In the genomic region with DNA sequence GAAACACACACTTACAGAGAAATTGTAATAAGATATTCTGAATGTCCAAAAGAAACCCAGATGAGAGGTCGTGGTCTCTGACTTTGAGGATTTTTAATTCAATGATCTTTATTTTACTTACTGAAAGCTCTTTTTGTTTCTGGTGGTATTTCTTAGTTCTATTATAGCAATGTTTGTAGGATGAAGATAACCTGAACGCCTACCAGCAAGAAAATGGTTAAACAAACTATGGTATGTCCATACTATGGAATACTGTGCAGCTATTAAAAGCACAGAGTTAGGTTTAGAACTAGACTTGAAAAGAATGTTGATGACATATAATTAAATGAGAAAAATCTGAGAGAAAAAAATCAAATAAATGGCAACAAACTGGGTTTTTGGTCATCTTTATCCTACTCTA, we compare ENCODE assay signal across 27 cellular contexts.
"Had no signal": no experiment of that assay in that cellular context is flagged by ENCODE, and none has a peak within 500 bp of the region (broad histone marks: within the 10 kb centered on the region; RNA-seq: fewer than 3 reads in every experiment).

No MANE protein-coding gene starts in this region.

- H3K27ac ChIP-seq: adrenal gland, hepatocyte, left lung, pancreas, tibial artery, WERI-Rb-1 had no signal

- H3K27me3 ChIP-seq: adrenal gland, hepatocyte, left lung, pancreas, tibial artery had no signal

- H3K27me3 Mint-ChIP-seq: naive thymus-derived CD8-positive, alpha-beta T cell; stimulated activated naive CD8-positive, alpha-beta T cell treated with anti-CD3 and anti-CD28 coated beads, Interleukin-15, Interleukin-2, amounts not matched to agents 100 ng/mL and 50 ng/mL, for 24 hours had no signal

- H3K4me3 ChIP-seq: adrenal gland, hepatocyte, left lung, lung, pancreas, tibial artery had no signal

- H3K9me3 Mint-ChIP-seq: activated naive CD4-positive, alpha-beta T cell treated with anti-CD3 and anti-CD28 coated beads for 36 hours; activated T-cell treated with anti-CD3 and anti-CD28 coated beads, Interleukin-2, amount 50 U/mL, for 4 hours; naive thymus-derived CD8-positive, alpha-beta T cell; stimulated activated naive CD8-positive, alpha-beta T cell treated with anti-CD3 and anti-CD28 coated beads, Interleukin-15, Interleukin-2, amounts not matched to agents 100 ng/mL and 50 ng/mL, for 24 hours had no signal

- ATAC-seq: activated T-cell treated with anti-CD3 and anti-CD28 coated beads, Interleukin-2, amount 50 U/mL, for 4 hours; esophagus mucosa; left lung; naive thymus-derived CD8-positive, alpha-beta T cell; pancreas; right cardiac atrium had no signal

- DNase-seq: activated CD4-positive, alpha-beta T cell treated with anti-CD3 and anti-CD28 coated beads, Interleukin-2, amount 50 U/mL, for 48 hours; activated CD4-positive, CD25-positive, alpha-beta regulatory T cell treated with anti-CD3 and anti-CD28 coated beads, Interleukin-2, amount 50 U/mL, for 72 hours; activated effector memory CD4-positive, alpha-beta T cell treated with Interleukin-2 at 50 U/mL for 16 hours; activated naive CD4-positive, alpha-beta T cell treated with anti-CD3 and anti-CD28 coated beads for 36 hours; activated T-cell treated with anti-CD3 and anti-CD28 coated beads, Interleukin-2, amount 50 U/mL, for 4 hours; adrenal gland; central memory CD4-positive, alpha-beta T cell; effector memory CD4-positive, alpha-beta T cell; foreskin melanocyte; kidney glomerular epithelial cell; left lung; naive thymus-derived CD8-positive, alpha-beta T cell; pancreas; right cardiac atrium; stimulated activated CD4-positive, alpha-beta T cell treated with anti-CD3 and anti-CD28 coated beads, Interleukin-12 subunit alpha, Interleukin-12 subunit beta, amount 100 ng/mL, for 4 hours; stimulated activated CD4-positive, alpha-beta T cell treated with anti-CD3 and anti-CD28 coated beads, Interleukin-4, amount 100 ng/mL, for 4 hours; substantia nigra; tibial artery; WERI-Rb-1 had no signal

- H3K4me3 Mint-ChIP-seq: activated naive CD4-positive, alpha-beta T cell treated with anti-CD3 and anti-CD28 coated beads for 36 hours; activated T-cell treated with anti-CD3 and anti-CD28 coated beads, Interleukin-2, amount 50 U/mL, for 4 hours; naive thymus-derived CD8-positive, alpha-beta T cell; stimulated activated naive CD8-positive, alpha-beta T cell treated with anti-CD3 and anti-CD28 coated beads, Interleukin-15, Interleukin-2, amounts not matched to agents 100 ng/mL and 50 ng/mL, for 24 hours had no signal

- FAIRE-seq: astrocyte, colon, endothelial cell of umbilical vein, pancreas, TTC549 had no signal

- H3K9me3 ChIP-seq: adrenal gland, left lung, pancreas, tibial artery had no signal
